In the genomic region with DNA sequence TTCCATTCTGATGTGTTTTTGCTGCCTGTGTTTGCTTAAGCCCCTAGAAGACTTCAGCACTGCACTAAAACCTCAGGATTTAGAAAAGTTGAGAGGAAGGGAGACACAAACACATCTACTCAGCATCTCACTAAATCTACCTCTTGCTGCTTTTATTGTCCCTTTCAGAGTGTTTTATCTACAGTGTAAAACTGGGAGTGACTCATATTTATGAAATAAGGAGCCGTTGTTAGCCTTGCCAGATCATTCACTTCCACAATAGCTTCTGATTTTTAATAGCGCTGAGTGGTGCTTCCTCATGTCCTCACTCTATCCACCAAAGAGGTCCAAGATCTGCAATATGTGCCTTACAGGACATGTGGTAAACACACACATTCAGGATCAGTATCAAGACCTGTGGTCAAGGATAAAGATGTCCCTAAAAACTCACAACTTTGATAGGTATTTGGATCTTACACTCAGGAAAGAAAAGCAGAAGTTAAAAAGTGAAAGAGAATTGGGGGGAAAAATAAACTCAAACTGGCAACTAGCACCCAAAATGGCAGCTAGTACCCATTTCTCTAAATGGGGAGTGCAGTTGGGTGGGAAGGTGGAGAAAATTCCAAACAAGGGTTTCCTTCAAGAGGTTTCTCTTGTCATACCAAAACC, we compare ENCODE assay signal across 1 cellular context.
TF ChIP-seq lines count a peak whose summit lies in the region.

No MANE protein-coding gene starts in this region.

TF ChIP-seq in IMR-90, 13 proteins besides CTCF, POLR2A, EP300 and RAD21 (continued from another document):
- no peak for TF ChIP-seq RFX5 (IDR thresholded peaks at IDR 0.05; ENCODE audit: low read depth, low read length)
- TF ChIP-seq MAFK (IDR thresholded peaks at IDR 0.05; ENCODE audit: low read depth, low read length) = no peak
- no peak for TF ChIP-seq CEBPB (IDR thresholded peaks at IDR 0.05; ENCODE audit: low read depth, low read length)
- TF ChIP-seq, protein P1, sequence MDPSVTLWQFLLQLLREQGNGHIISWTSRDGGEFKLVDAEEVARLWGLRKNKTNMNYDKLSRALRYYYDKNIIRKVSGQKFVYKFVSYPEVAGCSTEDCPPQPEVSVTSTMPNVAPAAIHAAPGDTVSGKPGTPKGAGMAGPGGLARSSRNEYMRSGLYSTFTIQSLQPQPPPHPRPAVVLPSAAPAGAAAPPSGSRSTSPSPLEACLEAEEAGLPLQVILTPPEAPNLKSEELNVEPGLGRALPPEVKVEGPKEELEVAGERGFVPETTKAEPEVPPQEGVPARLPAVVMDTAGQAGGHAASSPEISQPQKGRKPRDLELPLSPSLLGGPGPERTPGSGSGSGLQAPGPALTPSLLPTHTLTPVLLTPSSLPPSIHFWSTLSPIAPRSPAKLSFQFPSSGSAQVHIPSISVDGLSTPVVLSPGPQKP (IDR thresholded peaks at IDR 0.05; ENCODE audit: borderline replicate concordance, low read depth, low read length) = no peak
- TF ChIP-seq SMC3 (IDR thresholded peaks at IDR 0.05; ENCODE audit: low read depth, low read length) = no peak
- TF ChIP-seq NFE2L2 (IDR thresholded peaks at IDR 0.05; ENCODE audit: low read depth, low read length) = no peak
- no peak for TF ChIP-seq MXI1 (IDR thresholded peaks at IDR 0.05; ENCODE audit: borderline replicate concordance, low read depth, low read length)
- TF ChIP-seq RCOR1 (IDR thresholded peaks at IDR 0.05; ENCODE audit: insufficient replicate concordance, low read length) = no peak
- TF ChIP-seq CHD1 (IDR thresholded peaks at IDR 0.05; ENCODE audit: low read depth, low read length) = no peak
